22 cellular contexts compared by ENCODE assay signal in the genomic region with DNA sequence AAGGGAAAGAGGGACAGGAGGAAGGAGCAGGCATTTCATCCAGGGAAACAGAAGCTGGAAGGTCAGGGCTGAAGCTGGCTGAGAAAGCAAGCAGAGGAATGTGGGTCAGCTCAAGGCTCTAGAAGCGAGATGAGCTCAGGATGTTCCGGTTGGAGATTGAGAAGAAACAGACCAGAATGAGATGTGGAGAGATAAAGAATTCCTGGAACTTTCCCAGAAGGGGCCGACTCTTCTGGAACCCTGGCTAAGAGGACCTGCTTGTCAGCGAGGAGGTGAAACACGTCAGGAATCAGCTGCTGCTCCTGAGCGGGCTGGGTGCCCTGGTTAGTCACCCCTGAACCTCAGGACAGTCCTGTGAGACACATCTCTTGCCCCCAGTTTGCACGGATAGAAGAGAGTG.
"Had no signal": no experiment of that assay in that cellular context is flagged by ENCODE, and none has a peak within 500 bp of the region (broad histone marks: within the 10 kb centered on the region; RNA-seq: fewer than 3 reads in every experiment).

No MANE protein-coding gene starts in this region.

- H3K9me3 ChIP-seq: colonic mucosa, ovary, suprapubic skin, tibial artery, upper lobe of right lung, vagina had no signal

- H3K27me3 ChIP-seq: colonic mucosa, ovary, suprapubic skin, upper lobe of right lung, vagina had no signal

- ATAC-seq: natural killer cell treated with Interleukin-12 subunit alpha and Interleukin-12 subunit beta and Interleukin-15 and Interleukin-18, amount 100 ng/mL, for 72 hours; right cardiac atrium; stimulated activated naive CD8-positive, alpha-beta T cell treated with anti-CD3 and anti-CD28 coated beads, Interleukin-15, Interleukin-2, amounts not matched to agents 100 U/mL and 50 U/mL, for 24 hours; upper lobe of right lung had no signal

- H3K4me3 ChIP-seq: colonic mucosa, ovary, suprapubic skin, tibial artery, upper lobe of right lung, vagina had no signal

- DNase-seq: colonic mucosa; effector CD4-positive, alpha-beta T cell; endodermal cell; foreskin melanocyte; head of caudate nucleus; hippocampal formation; kidney glomerular epithelial cell; mammary epithelial cell; midbrain; ovary; right cardiac atrium; small intestine; stimulated activated CD4-positive, alpha-beta T cell treated with anti-CD3 and anti-CD28 coated beads, Interleukin-4, amount 100 ng/mL, for 1 hour; stimulated activated CD8-positive, alpha-beta memory T cell treated with anti-CD3 and anti-CD28 coated beads, Interleukin-4, amount 100 ng/mL, for 48 hours; stimulated activated naive CD8-positive, alpha-beta T cell treated with anti-CD3 and anti-CD28 coated beads, Interleukin-15, Interleukin-2, amounts not matched to agents 100 U/mL and 50 U/mL, for 24 hours; tibial artery; upper lobe of right lung had no signal

- H3K36me3 Mint-ChIP-seq: natural killer cell treated with Interleukin-12 subunit alpha and Interleukin-12 subunit beta and Interleukin-15 and Interleukin-18, amount 100 ng/mL, for 72 hours; stimulated activated effector memory CD8-positive, alpha-beta T cell treated with anti-CD3 and anti-CD28 coated beads, Interleukin-12 subunit alpha, Interleukin-12 subunit beta, amount 100 ng/mL, for 72 hours had no signal

- H3K27ac Mint-ChIP-seq: endodermal cell; natural killer cell treated with Interleukin-12 subunit alpha and Interleukin-12 subunit beta and Interleukin-15 and Interleukin-18, amount 100 ng/mL, for 72 hours; stimulated activated effector memory CD8-positive, alpha-beta T cell treated with anti-CD3 and anti-CD28 coated beads, Interleukin-12 subunit alpha, Interleukin-12 subunit beta, amount 100 ng/mL, for 72 hours had no signal

- H3K27me3 Mint-ChIP-seq: progenitor cell of endocrine pancreas had no signal

- H3K9me3 Mint-ChIP-seq: endodermal cell; natural killer cell treated with Interleukin-12 subunit alpha and Interleukin-12 subunit beta and Interleukin-15 and Interleukin-18, amount 100 ng/mL, for 72 hours; stimulated activated effector memory CD8-positive, alpha-beta T cell treated with anti-CD3 and anti-CD28 coated beads, Interleukin-12 subunit alpha, Interleukin-12 subunit beta, amount 100 ng/mL, for 72 hours had no signal

- H3K27ac ChIP-seq: colonic mucosa, ovary, suprapubic skin, tibial artery, upper lobe of right lung, vagina had no signal

- H3K4me3 Mint-ChIP-seq: endodermal cell; natural killer cell treated with Interleukin-12 subunit alpha and Interleukin-12 subunit beta and Interleukin-15 and Interleukin-18, amount 100 ng/mL, for 72 hours; stimulated activated effector memory CD8-positive, alpha-beta T cell treated with anti-CD3 and anti-CD28 coated beads, Interleukin-12 subunit alpha, Interleukin-12 subunit beta, amount 100 ng/mL, for 72 hours had no signal

- H3K4me1 ChIP-seq: colonic mucosa, suprapubic skin, tibial artery, upper lobe of right lung had no signal

- H3K36me3 ChIP-seq: colonic mucosa, ovary, tibial artery, upper lobe of right lung, vagina had no signal
